16 cellular contexts compared by ENCODE assay signal in the genomic region with DNA sequence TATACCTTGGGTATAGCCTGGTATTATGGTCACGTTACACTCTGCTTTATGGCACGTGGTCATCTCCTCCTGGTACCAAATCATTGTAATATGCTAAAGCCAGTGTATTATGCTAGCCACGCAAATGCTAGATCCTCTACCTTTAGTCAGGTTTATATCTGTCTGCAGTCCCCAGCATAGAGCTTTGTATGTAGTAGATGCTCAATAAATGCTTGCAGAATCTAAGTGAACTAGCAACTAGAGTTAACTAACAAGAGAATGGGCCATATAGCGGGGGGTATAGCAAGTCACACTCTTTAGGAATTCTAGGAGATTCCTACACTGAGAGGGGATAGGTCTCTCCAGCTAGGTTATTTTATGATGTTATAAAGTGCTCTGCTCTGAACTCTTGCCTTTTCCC. TPM values are rescaled to one million over a fixed set of nuclear protein-coding genes. Genes with fewer than 3 reads are reported as not detected.
DNase-seq lines count a peak whose midpoint lies in the region; ATAC-seq and TF ChIP-seq lines count a peak whose summit lies in the region.
"Had no signal": no experiment of that assay in that cellular context is flagged by ENCODE, and none has a peak within 500 bp of the region (broad histone marks: within the 10 kb centered on the region; RNA-seq: fewer than 3 reads in every experiment).

No MANE protein-coding gene starts in this region.

- H4K20me1 ChIP-seq in BLaER1 (peaks cover 30% of the 10 kb centered on the region), DND-41 (ENCODE audit: insufficient read depth, low read length) (no peaks in the 10 kb centered on the region; the same call in 1 of the 2 replicates)

- DNase-seq in DND-41: no peak
- DNase-seq in activated T-helper 1 cell treated with anti-CD3 and anti-CD28 coated beads, Interleukin-12 subunit alpha, Interleukin-12 subunit beta, Interleukin-2, Interleukin-4 antibody, amounts not matched to agents 30 ng/mL and 10 ng/mL and 1 ng/mL, durations not matched to agents 14 hours and 24 hours and 36 hours (ENCODE audit: low spot score): no peak
- DNase-seq in neural crest cell (ENCODE audit: low read depth, low spot score): no peak
- DNase-seq in erythroblast (lab: John Stamatoyannopoulos, UW): no peak
- DNase-seq in NCI-H226: no peak
- DNase-seq in activated naive CD8-positive, alpha-beta T cell treated with anti-CD3 and anti-CD28 coated beads, Interleukin-2, amount 50 U/mL, for 24 hours: no peak
- DNase-seq: ACHN; C1 segment of cervical spinal cord; CD4-positive, alpha-beta memory T cell; COR-L47; DMS153; DMS79 treated with DMSO at 0.1 percent for 48 hours; GDM1; HCEC 1CT had no signal

- no peaks in the 10 kb centered on the region for H3K9me3 Mint-ChIP-seq in activated T-helper 1 cell treated with anti-CD3 and anti-CD28 coated beads, Interleukin-12 subunit alpha, Interleukin-12 subunit beta, Interleukin-2, Interleukin-4 antibody, amounts not matched to agents 30 ng/mL and 10 ng/mL and 1 ng/mL, durations not matched to agents 14 hours and 24 hours and 36 hours
- H3K9me3 Mint-ChIP-seq in neural crest cell: no peaks in the 10 kb centered on the region
- H3K9me3 Mint-ChIP-seq in activated naive CD8-positive, alpha-beta T cell treated with anti-CD3 and anti-CD28 coated beads, Interleukin-2, amount 50 U/mL, for 24 hours: no peaks in the 10 kb centered on the region
- H3K9me3 Mint-ChIP-seq: CD4-positive, alpha-beta memory T cell had no signal

- H3K36me3 ChIP-seq in BLaER1: peaks cover 24% of the 10 kb centered on the region; the same call in 1 of the 2 replicates
- peaks cover 22% of the 10 kb centered on the region for H3K36me3 ChIP-seq in DND-41 (ENCODE audit: insufficient read depth, low read length)

- peaks cover 32% of the 10 kb centered on the region for H3K4me1 ChIP-seq in BLaER1
- H3K4me1 ChIP-seq in DND-41 (ENCODE audit: insufficient read depth, low read length): peaks cover 34% of the 10 kb centered on the region

- H3K9ac ChIP-seq in BLaER1 (no peak overlapping the region), DND-41 (ENCODE audit: low read depth, low read length) (no peak overlapping the region)

- ATAC-seq in DND-41 (ENCODE audit: insufficient read depth, low read depth): no peak
- no peak for ATAC-seq in activated naive CD8-positive, alpha-beta T cell treated with anti-CD3 and anti-CD28 coated beads, Interleukin-2, amount 50 U/mL, for 24 hours
- ATAC-seq: HepG2 had no signal

- H3K36me3 Mint-ChIP-seq in activated T-helper 1 cell treated with anti-CD3 and anti-CD28 coated beads, Interleukin-12 subunit alpha, Interleukin-12 subunit beta, Interleukin-2, Interleukin-4 antibody, amounts not matched to agents 30 ng/mL and 10 ng/mL and 1 ng/mL, durations not matched to agents 14 hours and 24 hours and 36 hours (ENCODE audit: low read depth): peaks cover 31% of the 10 kb centered on the region
- peaks cover 6% of the 10 kb centered on the region for H3K36me3 Mint-ChIP-seq in neural crest cell (ENCODE audit: low read depth)
- H3K36me3 Mint-ChIP-seq in activated naive CD8-positive, alpha-beta T cell treated with anti-CD3 and anti-CD28 coated beads, Interleukin-2, amount 50 U/mL, for 24 hours (ENCODE audit: low read depth): peaks cover 14% of the 10 kb centered on the region

- TF ChIP-seq POLR2A in erythroblast (IDR thresholded peaks at IDR 0.05; ENCODE audit: low read length): no peak

- no peak overlapping the region for H3K4me3 ChIP-seq in BLaER1
- H3K4me3 ChIP-seq in DND-41 (ENCODE audit: low read depth in 1 of 2, low read length in 2 of 2): no peak overlapping the region

- intact Hi-C loops in activated T-helper 1 cell treated with anti-CD3 and anti-CD28 coated beads, Interleukin-12 subunit alpha, Interleukin-12 subunit beta, Interleukin-2, Interleukin-4 antibody, amounts not matched to agents 30 ng/mL and 10 ng/mL and 1 ng/mL, durations not matched to agents 14 hours and 24 hours and 36 hours (cut with micrococcal nuclease): loop anchor here (10.0 kb wide), 1 partner anchor 173 kb away; a partner anchor contains a TSS

- H3K27me3 ChIP-seq in BLaER1 (no peaks in the 10 kb centered on the region), DND-41 (ENCODE audit: insufficient read depth, low read length, poor library complexity) (no peaks in the 10 kb centered on the region)

- no peaks in the 10 kb centered on the region for H3K27me3 Mint-ChIP-seq in activated T-helper 1 cell treated with anti-CD3 and anti-CD28 coated beads, Interleukin-12 subunit alpha, Interleukin-12 subunit beta, Interleukin-2, Interleukin-4 antibody, amounts not matched to agents 30 ng/mL and 10 ng/mL and 1 ng/mL, durations not matched to agents 14 hours and 24 hours and 36 hours (ENCODE audit: insufficient read depth)
- H3K27me3 Mint-ChIP-seq in neural crest cell (ENCODE audit: low read depth): no peaks in the 10 kb centered on the region
- H3K27me3 Mint-ChIP-seq in activated naive CD8-positive, alpha-beta T cell treated with anti-CD3 and anti-CD28 coated beads, Interleukin-2, amount 50 U/mL, for 24 hours: no peaks in the 10 kb centered on the region
- H3K27me3 Mint-ChIP-seq: CD4-positive, alpha-beta memory T cell had no signal

- no peak overlapping the region for H2AFZ ChIP-seq in DND-41 (ENCODE audit: low read depth, low read length)

- peak overlapping the region; percentile 28 for H3K4me2 ChIP-seq in BLaER1
- H3K4me2 ChIP-seq in DND-41 (ENCODE audit: insufficient read depth, low read length): peak overlapping the region; percentile 36; the same call in 1 of the 2 replicates

- H3K27ac Mint-ChIP-seq in activated T-helper 1 cell treated with anti-CD3 and anti-CD28 coated beads, Interleukin-12 subunit alpha, Interleukin-12 subunit beta, Interleukin-2, Interleukin-4 antibody, amounts not matched to agents 30 ng/mL and 10 ng/mL and 1 ng/mL, durations not matched to agents 14 hours and 24 hours and 36 hours: no peak overlapping the region
- no peak overlapping the region for H3K27ac Mint-ChIP-seq in neural crest cell (ENCODE audit: unreplicated experiment)
- no peak overlapping the region for H3K27ac Mint-ChIP-seq in activated naive CD8-positive, alpha-beta T cell treated with anti-CD3 and anti-CD28 coated beads, Interleukin-2, amount 50 U/mL, for 24 hours

- peak overlapping the region; percentile 9 for H3K4me3 Mint-ChIP-seq in activated T-helper 1 cell treated with anti-CD3 and anti-CD28 coated beads, Interleukin-12 subunit alpha, Interleukin-12 subunit beta, Interleukin-2, Interleukin-4 antibody, amounts not matched to agents 30 ng/mL and 10 ng/mL and 1 ng/mL, durations not matched to agents 14 hours and 24 hours and 36 hours
- peak overlapping the region; percentile 29 for H3K4me3 Mint-ChIP-seq in neural crest cell
- no peak overlapping the region for H3K4me3 Mint-ChIP-seq in activated naive CD8-positive, alpha-beta T cell treated with anti-CD3 and anti-CD28 coated beads, Interleukin-2, amount 50 U/mL, for 24 hours

- H3K27ac ChIP-seq in BLaER1 (no peak overlapping the region), DND-41 (ENCODE audit: low read length) (no peak overlapping the region)

- peaks cover 68% of the 10 kb centered on the region for H3K79me2 ChIP-seq in DND-41 (ENCODE audit: insufficient read depth, low read length)

- TF ChIP-seq CTCF in DND-41 (IDR thresholded peaks at IDR 0.05; ENCODE audit: borderline replicate concordance, extremely low read depth, low read length, poor library complexity, severe bottlenecking) (no peak), neural crest cell (conservative IDR thresholded peaks at IDR 0.05) (no peak)

- H3K9me3 ChIP-seq in BLaER1 (no peaks in the 10 kb centered on the region), DND-41 (ENCODE audit: insufficient read depth, low read length, severe bottlenecking) (no peaks in the 10 kb centered on the region)

- peaks cover 61% of the 10 kb centered on the region for H3K4me1 Mint-ChIP-seq in activated T-helper 1 cell treated with anti-CD3 and anti-CD28 coated beads, Interleukin-12 subunit alpha, Interleukin-12 subunit beta, Interleukin-2, Interleukin-4 antibody, amounts not matched to agents 30 ng/mL and 10 ng/mL and 1 ng/mL, durations not matched to agents 14 hours and 24 hours and 36 hours (ENCODE audit: low read depth)
- peaks cover 35% of the 10 kb centered on the region for H3K4me1 Mint-ChIP-seq in neural crest cell
- H3K4me1 Mint-ChIP-seq in activated naive CD8-positive, alpha-beta T cell treated with anti-CD3 and anti-CD28 coated beads, Interleukin-2, amount 50 U/mL, for 24 hours: peaks cover 42% of the 10 kb centered on the region

RNA-seq across cellular contexts. Expression of a gene that starts 3.0 kb away (rescaled TPM):
- 64.6 and 66.2 TPM in 2 replicates for total RNA-seq in activated T-helper 1 cell treated with anti-CD3 and anti-CD28 coated beads, Interleukin-12 subunit alpha, Interleukin-12 subunit beta, Interleukin-2, Interleukin-4 antibody, amounts not matched to agents 30 ng/mL and 10 ng/mL and 1 ng/mL, durations not matched to agents 14 hours and 24 hours and 36 hours
- total RNA-seq in neural crest cell: 74.9 and 77.2 TPM in 2 replicates

RNA-seq across cellular contexts. Expression of a gene that starts 29.4 kb away (rescaled TPM):
- 50.4 and 63.4 TPM in 2 replicates for total RNA-seq in activated T-helper 1 cell treated with anti-CD3 and anti-CD28 coated beads, Interleukin-12 subunit alpha, Interleukin-12 subunit beta, Interleukin-2, Interleukin-4 antibody, amounts not matched to agents 30 ng/mL and 10 ng/mL and 1 ng/mL, durations not matched to agents 14 hours and 24 hours and 36 hours
- total RNA-seq in neural crest cell: 114 and 125 TPM in 2 replicates

RNA-seq across cellular contexts. Expression of a gene that starts 37.6 kb away (rescaled TPM):
- total RNA-seq in activated T-helper 1 cell treated with anti-CD3 and anti-CD28 coated beads, Interleukin-12 subunit alpha, Interleukin-12 subunit beta, Interleukin-2, Interleukin-4 antibody, amounts not matched to agents 30 ng/mL and 10 ng/mL and 1 ng/mL, durations not matched to agents 14 hours and 24 hours and 36 hours: 0.60 and 1.1 TPM in 2 replicates
- total RNA-seq in neural crest cell: 1.1 and 1.4 TPM in 2 replicates

RNA-seq across cellular contexts. Expression of a gene that starts 57.9 kb away (rescaled TPM):
- total RNA-seq in activated T-helper 1 cell treated with anti-CD3 and anti-CD28 coated beads, Interleukin-12 subunit alpha, Interleukin-12 subunit beta, Interleukin-2, Interleukin-4 antibody, amounts not matched to agents 30 ng/mL and 10 ng/mL and 1 ng/mL, durations not matched to agents 14 hours and 24 hours and 36 hours: 239 and 242 TPM in 2 replicates
- total RNA-seq in neural crest cell: 130 and 131 TPM in 2 replicates

RNA-seq across cellular contexts. Expression of a gene that starts 58.6 kb away (rescaled TPM):
- total RNA-seq in activated T-helper 1 cell treated with anti-CD3 and anti-CD28 coated beads, Interleukin-12 subunit alpha, Interleukin-12 subunit beta, Interleukin-2, Interleukin-4 antibody, amounts not matched to agents 30 ng/mL and 10 ng/mL and 1 ng/mL, durations not matched to agents 14 hours and 24 hours and 36 hours: 12.2 and 13.5 TPM in 2 replicates
- 20.4 and 24.8 TPM in 2 replicates for total RNA-seq in neural crest cell
